20 cellular contexts compared by ENCODE assay signal in the genomic region with DNA sequence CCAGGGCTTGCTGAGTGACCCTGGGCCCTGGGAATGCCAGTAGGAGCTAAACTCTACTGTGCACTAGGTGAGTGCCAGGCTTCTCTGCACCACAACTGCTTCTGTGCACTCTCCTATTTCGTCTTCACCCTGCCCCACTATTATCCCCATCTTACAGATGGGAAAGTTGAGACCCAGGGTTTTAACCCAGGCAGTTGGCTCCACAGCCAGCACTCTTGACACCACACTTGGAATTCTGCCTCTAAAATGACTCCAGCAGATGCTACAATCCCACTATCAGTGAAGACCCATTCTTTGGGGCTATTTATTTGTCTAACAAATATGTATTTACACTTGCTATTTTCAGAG. TPM values are rescaled to one million over a fixed set of nuclear protein-coding genes. Genes with fewer than 3 reads are reported as not detected.
DNase-seq lines count a peak whose midpoint lies in the region; ATAC-seq, FAIRE-seq and TF ChIP-seq lines count a peak whose summit lies in the region.
"Had no signal": no experiment of that assay in that cellular context is flagged by ENCODE, and none has a peak within 500 bp of the region (broad histone marks: within the 10 kb centered on the region; RNA-seq: fewer than 3 reads in every experiment).

No MANE protein-coding gene starts in this region.

- no peak overlapping the region for H3K27ac ChIP-seq in A549
- no peak overlapping the region for H3K27ac ChIP-seq in HCT116 (ENCODE audit: low read depth, low read length)
- no peak overlapping the region for H3K27ac ChIP-seq in osteoblast (ENCODE audit: low read depth, low read length)
- H3K27ac ChIP-seq: brain microvascular endothelial cell, esophagus muscularis mucosa, upper lobe of left lung had no signal

- RAD21 ChIA-PET in HCT116 (lab: Charles Lee; ENCODE audit: low non-redundant PET in 1 of 2, low total read pairs in 2 of 2, uncharacterized antibody in 2 of 2, unreplicated experiment in 2 of 2) = interaction anchor here (1.2 to 2.4 kb wide), 4 partner anchors 58 to 135 kb away, joined by 3 to 10 read pairs (median 8); no protein-coding TSS in a partner anchor

- H2AFZ ChIP-seq in HCT116 (ENCODE audit: low read depth, low read length, poor library complexity, severe bottlenecking) (no peak overlapping the region), osteoblast (ENCODE audit: low read length) (no peak overlapping the region)

- H3K4me3 ChIP-seq in A549 = no peak overlapping the region
- no peak overlapping the region for H3K4me3 ChIP-seq in HCT116 (replicated peaks in 1 of 2; ENCODE audit: low read depth in 1 of 2, low read length in 2 of 2)
- H3K4me3 ChIP-seq in osteoblast (ENCODE audit: insufficient read depth, low read length) = no peak overlapping the region
- H3K4me3 ChIP-seq: esophagus muscularis mucosa, MG63, upper lobe of left lung had no signal

- WGBS in A549 (ENCODE audit: missing lambda C conversion rate) = 7% methylated on average over 1 of the region's 1 CpG

- H3K9me3 ChIP-seq in A549 = no peaks in the 10 kb centered on the region
- no peaks in the 10 kb centered on the region for H3K9me3 ChIP-seq in HCT116 (ENCODE audit: control insufficient read depth in 1 of 2, insufficient read depth in 1 of 2, low read depth in 1 of 2, low read length in 2 of 2)
- no peaks in the 10 kb centered on the region for H3K9me3 ChIP-seq in osteoblast (ENCODE audit: low read depth, low read length)
- H3K9me3 ChIP-seq: esophagus muscularis mucosa, MG63, upper lobe of left lung had no signal

- peak overlapping the region; percentile 68 for H3K27ac Mint-ChIP-seq in activated T-helper 17 cell treated with anti-CD3 and anti-CD28 coated beads, Interleukin-2, amount 50 U/mL, for 72 hours
- H3K27ac Mint-ChIP-seq: activated CD8-positive, alpha-beta T cell treated with anti-CD3 and anti-CD28 coated beads, Interleukin-2, amount 10 ng/mL, durations not matched to agents 7 days and 5 days; IgD-negative memory B cell had no signal

- H3K9me2 ChIP-seq in HCT116 (ENCODE audit: insufficient read depth) = no peaks in the 10 kb centered on the region

- CTCF ChIA-PET in A549 (lab: Yijun Ruan, JAX) (interaction anchor here (0.6 to 11.3 kb wide), 37 partner anchors 8 to 392 kb away, joined by 3 to 146 read pairs (median 4); no protein-coding TSS in a partner anchor), HCT116 (lab: Charles Lee) (interaction anchor here (0.9 to 4.5 kb wide), 8 partner anchors 35 to 134 kb away, joined by 3 to 53 read pairs (median 10); a partner anchor contains a TSS)

- ATAC-seq in A549 (no peak), HCT116 (no peak), HG03135 (IDR thresholded peaks at IDR 0.05; ENCODE audit: unreplicated experiment) (no peak), HG03520 (IDR thresholded peaks at IDR 0.05; ENCODE audit: unreplicated experiment) (no peak)
- no peak for ATAC-seq in activated T-helper 17 cell treated with anti-CD3 and anti-CD28 coated beads, Interleukin-2, amount 50 U/mL, for 72 hours (replicated peaks)

- no peak for DNase-seq in A549 (ENCODE audit: low read depth in 1 of 2, low spot score in 1 of 2)
- DNase-seq in HCT116 (ENCODE audit: low read depth, low spot score) = no peak
- no peak for DNase-seq in osteoblast (ENCODE audit: insufficient read length, low spot score, missing footprints)
- no peak for DNase-seq in effector CD4-positive, alpha-beta T cell
- no peak for DNase-seq in UCSD-AML1 (lab: John Stamatoyannopoulos, UW; ENCODE audit: unreplicated experiment)
- DNase-seq: SIG-M5 had no signal

- no peaks in the 10 kb centered on the region for H3K9me3 Mint-ChIP-seq in activated T-helper 17 cell treated with anti-CD3 and anti-CD28 coated beads, Interleukin-2, amount 50 U/mL, for 72 hours
- H3K9me3 Mint-ChIP-seq: IgD-negative memory B cell had no signal

- BruUV-seq in HCT116 (replicated peaks; lab: Mats Ljungman, UMichigan) = no TSS peak

- H3K4me1 Mint-ChIP-seq in activated T-helper 17 cell treated with anti-CD3 and anti-CD28 coated beads, Interleukin-2, amount 50 U/mL, for 72 hours = no peaks in the 10 kb centered on the region

- H3K36me3 ChIP-seq in HCT116 (ENCODE audit: control insufficient read depth in 1 of 2, insufficient read depth in 2 of 2, low read length in 2 of 2) (no peaks in the 10 kb centered on the region), osteoblast (ENCODE audit: insufficient read depth, low read length) (no peaks in the 10 kb centered on the region)
- H3K36me3 ChIP-seq: brain microvascular endothelial cell, esophagus muscularis mucosa, MG63, upper lobe of left lung had no signal

- FAIRE-seq in A549 (lab: Jason Lieb, UNC) = no peak
- FAIRE-seq: colon, frontal cortex, islet of Langerhans, TTC549 had no signal

- peaks cover 13% of the 10 kb centered on the region for H3K27me3 Mint-ChIP-seq in activated T-helper 17 cell treated with anti-CD3 and anti-CD28 coated beads, Interleukin-2, amount 50 U/mL, for 72 hours

- POLR2A ChIA-PET in A549 (lab: Yijun Ruan, JAX) (no interaction called here), HCT116 (lab: Charles Lee) (interaction anchor here (1.0 kb wide), 1 partner anchor 17 kb away, joined by 3 read pairs; no protein-coding TSS in a partner anchor)

- H3K79me2 ChIP-seq in HCT116 (ENCODE audit: insufficient read depth, low read length) (no peaks in the 10 kb centered on the region), osteoblast (ENCODE audit: insufficient read depth, low read length) (no peaks in the 10 kb centered on the region)

- no peaks in the 10 kb centered on the region for H3K27me3 ChIP-seq in HCT116 (ENCODE audit: insufficient read depth, low read length)
- H3K27me3 ChIP-seq in osteoblast (ENCODE audit: insufficient read depth, low read length) = no peaks in the 10 kb centered on the region
- H3K27me3 ChIP-seq: brain microvascular endothelial cell, esophagus muscularis mucosa, MG63, upper lobe of left lung had no signal

- no peak overlapping the region for H3K4me3 Mint-ChIP-seq in activated T-helper 17 cell treated with anti-CD3 and anti-CD28 coated beads, Interleukin-2, amount 50 U/mL, for 72 hours
- H3K4me3 Mint-ChIP-seq: activated CD8-positive, alpha-beta T cell treated with anti-CD3 and anti-CD28 coated beads, Interleukin-2, amount 10 ng/mL, durations not matched to agents 7 days and 5 days had no signal

- H4K20me1 ChIP-seq in HCT116 (ENCODE audit: insufficient read depth) (no peaks in the 10 kb centered on the region), osteoblast (ENCODE audit: insufficient read depth, low read length) (no peaks in the 10 kb centered on the region)

- H3K4me1 ChIP-seq in A549 (peaks cover 15% of the 10 kb centered on the region), HCT116 (ENCODE audit: control insufficient read depth in 1 of 2, insufficient read depth in 2 of 2, low read length in 2 of 2) (peaks cover 18 to 39% of the 10 kb centered on the region in 2 experiments; a peak in 3 of 4 replicates), osteoblast (ENCODE audit: insufficient read depth, low read length) (peaks cover 9% of the 10 kb centered on the region)

- H3K9ac ChIP-seq in HCT116 (ENCODE audit: low read length) = no peak overlapping the region

- TF ChIP-seq POLR2A in A549 (IDR thresholded peaks at IDR 0.05; ENCODE audit: low read length) = no peak
- TF ChIP-seq POLR2A in HCT116 (IDR thresholded peaks at IDR 0.05; ENCODE audit: borderline replicate concordance, extremely low read depth, insufficient read depth, insufficient read length) = no peak

- no peak overlapping the region for H3K4me2 ChIP-seq in A549
- H3K4me2 ChIP-seq in HCT116 (ENCODE audit: low read length) = 0 out of 2 replicates have a peak overlapping the region, but pooled peaks have one; percentile 58
- H3K4me2 ChIP-seq in osteoblast (ENCODE audit: insufficient read depth, low read length) = no peak overlapping the region

- TF ChIP-seq CTCF in A549 (IDR thresholded peaks at IDR 0.05) (no peak; the same call in 2 of the 3 replicates), HCT116 (IDR thresholded peaks at IDR 0.05 in 2 of 3, conservative IDR thresholded peaks at IDR 0.05 in 1 of 3; ENCODE audit: borderline replicate concordance in 1 of 3, insufficient read depth in 1 of 3, low read depth in 2 of 3, low read length in 2 of 3) (no peak), osteoblast (IDR thresholded peaks at IDR 0.05; ENCODE audit: extremely low read depth, low read depth, low read length) (peak; percentile 16)

- intact Hi-C loops in HCT116 (cut with micrococcal nuclease) = loop anchor here (1.0 to 2.0 kb wide), 4 partner anchors 57 to 149 kb away; a partner anchor contains a TSS

- no peak for TF ChIP-seq EP300 in A549 (IDR thresholded peaks at IDR 0.05)

- H3K36me3 Mint-ChIP-seq in activated T-helper 17 cell treated with anti-CD3 and anti-CD28 coated beads, Interleukin-2, amount 50 U/mL, for 72 hours (ENCODE audit: low read depth) = no peaks in the 10 kb centered on the region

- TF ChIP-seq RAD21 in A549 (conservative IDR thresholded peaks at IDR 0.05 in 1 of 2, IDR thresholded peaks at IDR 0.05 in 1 of 2) = no peak
- TF ChIP-seq RAD21 in HCT116 (IDR thresholded peaks at IDR 0.05; ENCODE audit: low read depth) = no peak

TF ChIP-seq in A549, 52 proteins besides CTCF, POLR2A, EP300 and RAD21:
- TF ChIP-seq, protein P1, sequence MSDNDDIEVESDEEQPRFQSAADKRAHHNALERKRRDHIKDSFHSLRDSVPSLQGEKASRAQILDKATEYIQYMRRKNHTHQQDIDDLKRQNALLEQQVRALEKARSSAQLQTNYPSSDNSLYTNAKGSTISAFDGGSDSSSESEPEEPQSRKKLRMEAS (IDR thresholded peaks at IDR 0.05) = no peak
- TF ChIP-seq KDM1A (IDR thresholded peaks at IDR 0.05; ENCODE audit: low read depth) = peak; percentile 52; the same call in 1 of the 2 replicates
TF ChIP-seq in A549: peak in this region for 1.

TF ChIP-seq in HCT116, 20 proteins besides CTCF, POLR2A, EP300 and RAD21:
- TF ChIP-seq CBX3 (IDR thresholded peaks at IDR 0.05; ENCODE audit: low read depth) (0 out of 2 replicates have a peak, but pooled peaks have one; percentile 30), TCF7L2 (IDR thresholded peaks at IDR 0.05; ENCODE audit: borderline replicate concordance, extremely low read depth, insufficient read depth, insufficient read length) (no peak)

RNA-seq across cellular contexts. Expression of a gene that starts 56.1 kb away (rescaled TPM):
- 0.05 and 0.10 TPM in 2 replicates for polyA plus RNA-seq in A549 (2011; rRNA removed)
- polyA plus RNA-seq in A549 (2012; cell fraction: cytosol; rRNA removed) = 0.16 and 0.27 TPM in 2 replicates
- polyA plus RNA-seq in A549 (2012; cell fraction: nucleus; rRNA removed) = 0.22 and 0.47 TPM in 2 replicates
- 0.18 to 0.25 TPM (median 0.22 TPM) in 3 replicates for polyA plus RNA-seq in A549 (2017; fragmentation: RNase III; extraction: RNeasy Plus Mini Kit Qiagen cat#74134 plus additional on column Dnase treatment)
- 0.15 and 0.17 TPM in 2 replicates for polyA minus RNA-seq in A549 (2011; rRNA and poly(A)+ RNA removed)
- total RNA-seq in HCT116 (2021; ENCODE audit: unreplicated experiment) = 7.0 TPM
- 4.0 and 4.1 TPM in 2 replicates for polyA plus RNA-seq in HCT116 (2012)
- total RNA-seq in activated T-helper 17 cell treated with anti-CD3 and anti-CD28 coated beads, Interleukin-2, amount 50 U/mL, for 72 hours = under 1 TPM; 0.11 to 0.26 TPM
- not detected in 2 replicates for total RNA-seq in osteoblast
- polyA plus RNA-seq: AG04450, IgD-negative memory B cell had no signal
